24 cellular contexts compared by ENCODE assay signal in the genomic region with DNA sequence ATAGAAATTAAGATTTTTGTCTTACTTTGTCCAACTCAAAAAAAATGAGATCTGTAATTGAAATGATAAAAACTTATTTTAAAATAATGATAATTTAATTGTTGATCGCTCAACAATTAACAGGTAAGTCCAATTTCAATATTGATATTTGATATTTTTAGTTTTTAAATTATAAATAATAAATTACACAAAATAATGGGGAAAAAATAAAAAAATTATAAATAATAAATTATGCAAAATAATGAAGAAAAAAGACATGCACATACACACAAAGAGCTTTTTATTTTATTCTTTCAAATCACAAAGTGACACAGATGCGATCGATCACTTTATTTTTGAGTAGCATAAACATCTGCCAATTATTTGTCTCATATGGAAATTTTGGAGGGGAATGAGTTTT.
"Had no signal": no experiment of that assay in that cellular context is flagged by ENCODE, and none has a peak within 500 bp of the region (broad histone marks: within the 10 kb centered on the region; RNA-seq: fewer than 3 reads in every experiment).

No MANE protein-coding gene starts in this region.

- H3K27ac ChIP-seq: dorsolateral prefrontal cortex, esophagus squamous epithelium, left lung, neural progenitor cell, prostate gland, right atrium auricular region, upper lobe of left lung had no signal

- H3K4me3 ChIP-seq: dorsolateral prefrontal cortex, esophagus squamous epithelium, left lung, neural progenitor cell, prostate gland, right atrium auricular region, tibial nerve, upper lobe of left lung had no signal

- ATAC-seq: left cardiac atrium; left lung; naive thymus-derived CD4-positive, alpha-beta T cell; sciatic nerve; stimulated activated memory B cell treated with anti-CD40 and anti-IgM and Interleukin-4, amounts not matched to agents 10 μg/mL and 1 μg/mL and 100 μg/mL, for 72 hours; stimulated activated naive CD8-positive, alpha-beta T cell treated with anti-CD3 and anti-CD28 coated beads, Interleukin-15, Interleukin-2, amounts not matched to agents 100 U/mL and 50 U/mL, for 24 hours had no signal

- H3K36me3 ChIP-seq: esophagus squamous epithelium, left lung, neural progenitor cell, prostate gland, right atrium auricular region, thoracic aorta, tibial nerve, upper lobe of left lung had no signal

- FAIRE-seq: endothelial cell of umbilical vein, urothelium cell line had no signal

- H3K9ac ChIP-seq: neural progenitor cell had no signal

- H3K9me3 ChIP-seq: esophagus squamous epithelium, left lung, prostate gland, right atrium auricular region, thoracic aorta, tibial nerve, upper lobe of left lung had no signal

- DNase-seq: cerebellar nuclear complex; dorsolateral prefrontal cortex; effector CD4-positive, alpha-beta T cell; esophagus squamous epithelium; foreskin melanocyte; left cardiac atrium; left lung; mesendoderm; midbrain; naive thymus-derived CD4-positive, alpha-beta T cell; stimulated activated CD4-positive, alpha-beta T cell treated with anti-CD3 and anti-CD28 coated beads, Interleukin-2, amount 100 ng/mL, for 24 hours; stimulated activated CD4-positive, alpha-beta T cell treated with anti-CD3 and anti-CD28 coated beads, Interleukin-4, amount 100 ng/mL, for 24 hours; stimulated activated naive CD8-positive, alpha-beta T cell treated with anti-CD3 and anti-CD28 coated beads, Interleukin-15, Interleukin-2, amounts not matched to agents 100 U/mL and 50 U/mL, for 24 hours; substantia nigra; upper lobe of left lung had no signal

- H3K4me1 ChIP-seq: esophagus squamous epithelium, left lung, neural progenitor cell, prostate gland, right atrium auricular region, upper lobe of left lung had no signal

- H3K27me3 ChIP-seq: dorsolateral prefrontal cortex, left lung, neural progenitor cell, right atrium auricular region, tibial nerve, upper lobe of left lung had no signal
